ENCODE assay signal across 9 cellular contexts in the genomic region with DNA sequence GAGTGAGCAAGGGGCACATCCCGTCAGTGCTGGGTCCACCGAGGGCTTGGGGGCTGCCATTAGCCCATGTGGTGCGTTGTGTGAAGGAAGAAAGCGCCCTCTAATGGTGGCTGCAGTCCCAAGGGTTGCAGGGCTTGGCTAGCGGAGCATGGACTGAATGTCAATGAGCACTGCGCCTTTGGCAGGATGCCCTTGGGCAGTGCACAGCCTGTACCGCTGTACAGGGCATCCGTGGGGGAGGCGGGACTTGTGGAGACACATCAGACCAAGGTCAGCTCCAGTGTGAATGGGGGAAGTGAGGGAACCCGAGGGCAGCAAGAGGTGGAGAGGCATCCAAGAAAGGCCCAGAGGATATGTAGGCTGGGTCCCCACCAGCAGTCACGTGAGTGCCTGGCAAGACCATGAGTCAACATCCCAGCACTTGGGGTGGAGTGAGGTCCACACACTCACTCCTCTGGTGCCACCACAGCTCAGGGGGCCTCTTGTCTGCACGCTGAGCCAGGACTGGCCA.
DNase-seq lines count a peak whose midpoint lies in the region; ATAC-seq and TF ChIP-seq lines count a peak whose summit lies in the region.
"Had no signal": no experiment of that assay in that cellular context is flagged by ENCODE, and none has a peak within 500 bp of the region (broad histone marks: within the 10 kb centered on the region; RNA-seq: fewer than 3 reads in every experiment).

No MANE protein-coding gene starts in this region.

- TF ChIP-seq CTCF in WI38 (IDR thresholded peaks at IDR 0.05; ENCODE audit: low read depth, low read length) (peak; percentile 9; the same call in 1 of the 2 replicates), lower lobe of right lung (IDR thresholded peaks at IDR 0.05) (peak; percentile 18)

- no peaks in the 10 kb centered on the region for H3K27me3 Mint-ChIP-seq in T-helper 17 cell

- H3K4me1 Mint-ChIP-seq in T-helper 17 cell = peaks cover 43% of the 10 kb centered on the region

- CTCF ChIA-PET in HEK293T (lab: Yijun Ruan, JAX) = no interaction called here

- intact Hi-C loops in lower lobe of right lung (cut with DNase I) = no loop called here

- no peaks in the 10 kb centered on the region for H3K27me3 ChIP-seq in lower lobe of right lung (ENCODE audit: low read depth)
- H3K27me3 ChIP-seq in effector memory CD4-positive, alpha-beta T cell (replicated peaks; ENCODE audit: control insufficient read depth, insufficient read depth, low read length, poor library complexity, severe bottlenecking) = no peaks in the 10 kb centered on the region

- no peak overlapping the region for H3K27ac ChIP-seq in lower lobe of right lung
- no peak overlapping the region for H3K27ac ChIP-seq in effector memory CD4-positive, alpha-beta T cell (ENCODE audit: insufficient read depth, low read length, poor library complexity, severe bottlenecking)

- DNase-seq in Caki2 (ENCODE audit: low read depth) = peak; percentile 13
- peak; percentile 46 for DNase-seq in HEK293T (ENCODE audit: extremely low spot score)
- no peak for DNase-seq in lower lobe of right lung
- no peak for DNase-seq in NCI-H2029 (lab: John Stamatoyannopoulos, UW)
- DNase-seq in effector memory CD4-positive, alpha-beta T cell = no peak
- no peak for DNase-seq in T-helper 17 cell
- DNase-seq: activated naive CD4-positive, alpha-beta T cell treated with Interleukin-2 at 50 U/mL for 16 hours had no signal

- no peaks in the 10 kb centered on the region for H3K36me3 Mint-ChIP-seq in T-helper 17 cell (ENCODE audit: low read depth)

- in situ Hi-C loops in Caki2 (cut with HindIII; ENCODE audit: low pct_unique_long_range_greater_than_20kb, low sequenced_read_pairs) = no loop called here

- POLR2A ChIA-PET in HEK293T (lab: Yijun Ruan, JAX) = no interaction called here

- no peak overlapping the region for H3K4me3 Mint-ChIP-seq in T-helper 17 cell

- H3K27ac Mint-ChIP-seq in T-helper 17 cell = no peak overlapping the region

- no peak overlapping the region for H3K4me3 ChIP-seq in WI38 (ENCODE audit: low read depth, low read length)
- no peak overlapping the region for H3K4me3 ChIP-seq in lower lobe of right lung
- no peak overlapping the region for H3K4me3 ChIP-seq in effector memory CD4-positive, alpha-beta T cell (ENCODE audit: insufficient read depth, low read depth, low read length, poor library complexity, severe bottlenecking)

- H3K9me3 ChIP-seq in lower lobe of right lung (no peaks in the 10 kb centered on the region), T-helper 17 cell (ENCODE audit: control insufficient read depth, low read length, poor library complexity, severe bottlenecking) (no peaks in the 10 kb centered on the region)
- H3K9me3 ChIP-seq in effector memory CD4-positive, alpha-beta T cell (ENCODE audit: control insufficient read depth, low read length) = no peaks in the 10 kb centered on the region

- H3K36me3 ChIP-seq in lower lobe of right lung = no peaks in the 10 kb centered on the region
- H3K36me3 ChIP-seq in effector memory CD4-positive, alpha-beta T cell (ENCODE audit: control insufficient read depth, insufficient read depth, low read length) = no peaks in the 10 kb centered on the region

- ATAC-seq in lower lobe of right lung = peak in 1 of 2 donors; percentile 29
- no peak for ATAC-seq in activated CD4-positive, CD25-positive, alpha-beta regulatory T cell treated with anti-CD3 and anti-CD28 coated beads, Interleukin-2, amount 50 U/mL, for 24 hours
- ATAC-seq in T-helper 17 cell = no peak

- H3K4me1 ChIP-seq in lower lobe of right lung = peaks cover 28% of the 10 kb centered on the region
- peaks cover 39% of the 10 kb centered on the region for H3K4me1 ChIP-seq in effector memory CD4-positive, alpha-beta T cell (ENCODE audit: control insufficient read depth, insufficient read depth, low read length, poor library complexity, severe bottlenecking)

TF ChIP-seq in HEK293T, 16 proteins besides CTCF, POLR2A, EP300 and RAD21:
- TF ChIP-seq CTBP1 (IDR thresholded peaks at IDR 0.05; ENCODE audit: borderline replicate concordance) = no peak
- TF ChIP-seq BHLHE40 (IDR thresholded peaks at IDR 0.05; ENCODE audit: borderline replicate concordance) = no peak
- no peak for TF ChIP-seq FOXA1 (IDR thresholded peaks at IDR 0.05)
- TF ChIP-seq ARNT (IDR thresholded peaks at IDR 0.05) = no peak
- no peak for TF ChIP-seq TARDBP (IDR thresholded peaks at IDR 0.05)
- TF ChIP-seq LEF1 (IDR thresholded peaks at IDR 0.05; ENCODE audit: borderline replicate concordance) = no peak
- no peak for TF ChIP-seq ZNF384 (IDR thresholded peaks at IDR 0.05)
- no peak for TF ChIP-seq SP1 (IDR thresholded peaks at IDR 0.05)
- TF ChIP-seq NFRKB (IDR thresholded peaks at IDR 0.05) = no peak
- TF ChIP-seq, protein P1, sequence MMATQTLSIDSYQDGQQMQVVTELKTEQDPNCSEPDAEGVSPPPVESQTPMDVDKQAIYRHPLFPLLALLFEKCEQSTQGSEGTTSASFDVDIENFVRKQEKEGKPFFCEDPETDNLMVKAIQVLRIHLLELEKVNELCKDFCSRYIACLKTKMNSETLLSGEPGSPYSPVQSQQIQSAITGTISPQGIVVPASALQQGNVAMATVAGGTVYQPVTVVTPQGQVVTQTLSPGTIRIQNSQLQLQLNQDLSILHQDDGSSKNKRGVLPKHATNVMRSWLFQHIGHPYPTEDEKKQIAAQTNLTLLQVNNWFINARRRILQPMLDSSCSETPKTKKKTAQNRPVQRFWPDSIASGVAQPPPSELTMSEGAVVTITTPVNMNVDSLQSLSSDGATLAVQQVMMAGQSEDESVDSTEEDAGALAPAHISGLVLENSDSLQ (IDR thresholded peaks at IDR 0.05) = no peak
- no peak for TF ChIP-seq ELF4 (IDR thresholded peaks at IDR 0.05)
- TF ChIP-seq L3MBTL2 (conservative IDR thresholded peaks at IDR 0.05) = no peak
- TF ChIP-seq SUZ12 (IDR thresholded peaks at IDR 0.05) = no peak
- no peak for TF ChIP-seq FOXM1 (IDR thresholded peaks at IDR 0.05; ENCODE audit: borderline replicate concordance)
- no peak for TF ChIP-seq HDGF (IDR thresholded peaks at IDR 0.05; ENCODE audit: borderline replicate concordance)
- TF ChIP-seq FOXK2 (IDR thresholded peaks at IDR 0.05) = no peak
TF ChIP-seq in HEK293T: peak in this region for 0.

Comparison
In these comparisons a context has a peak if more than half of its experiments do, and no peak if none do; other contexts are left out.
1. DNase-seq: peak in Caki2 (single experiment) and HEK293T (single experiment); none in lower lobe of right lung (single experiment), NCI-H2029 (single experiment), effector memory CD4-positive, alpha-beta T cell (0 of 3) and T-helper 17 cell (0 of 3).